ENCODE assay signal across 31 cellular contexts in the genomic region with DNA sequence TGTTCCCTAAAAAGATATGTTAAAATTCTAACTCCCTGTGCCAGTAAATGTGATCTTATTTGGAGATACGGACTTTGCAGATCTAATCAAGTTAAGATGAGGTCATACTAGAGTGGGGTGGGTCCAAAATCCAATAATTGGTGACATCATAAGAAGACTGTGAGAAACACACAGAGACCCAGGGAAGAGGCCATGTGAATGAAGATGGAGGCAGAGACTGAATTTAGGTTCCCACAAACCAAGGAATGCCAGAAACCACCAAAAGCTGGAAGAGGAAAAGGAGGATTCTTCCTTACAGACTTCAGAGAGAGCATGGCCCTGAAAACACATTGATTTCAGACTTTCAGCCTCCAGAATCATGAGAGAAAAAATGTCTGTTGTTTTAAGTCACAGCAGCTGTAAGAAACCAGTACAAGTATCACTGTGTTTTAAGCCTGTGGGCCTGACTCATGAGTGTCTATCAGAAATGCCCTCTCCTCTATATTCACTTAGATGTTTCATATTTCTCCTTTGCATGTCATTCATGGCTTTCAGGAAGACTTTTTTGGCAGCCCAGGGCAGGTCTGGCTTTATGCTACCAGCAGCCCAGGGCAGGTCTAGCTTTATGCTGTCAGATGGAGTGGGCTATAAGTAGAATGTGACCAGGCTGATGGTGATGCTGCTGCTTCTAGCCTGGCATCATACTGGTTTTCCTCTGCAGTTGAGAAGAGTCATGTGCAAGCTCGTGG.
DNase-seq lines count a peak whose midpoint lies in the region; ATAC-seq, FAIRE-seq and TF ChIP-seq lines count a peak whose summit lies in the region.
"Had no signal": no experiment of that assay in that cellular context is flagged by ENCODE, and none has a peak within 500 bp of the region (broad histone marks: within the 10 kb centered on the region; RNA-seq: fewer than 3 reads in every experiment).

No MANE protein-coding gene starts in this region.

- intact Hi-C loops in CD8-positive, alpha-beta T cell (cut with DNase I, micrococcal nuclease): no loop called here

- no peak for ATAC-seq in CD8-positive, alpha-beta T cell
- ATAC-seq in HG02970 (IDR thresholded peaks at IDR 0.05; ENCODE audit: low FRiP score, unreplicated experiment) (no peak), HG02852 (IDR thresholded peaks at IDR 0.05; ENCODE audit: unreplicated experiment) (no peak)
- ATAC-seq: activated CD8-positive, alpha-beta T cell treated with anti-CD3 and anti-CD28 coated beads for 36 hours; activated naive CD4-positive, alpha-beta T cell treated with anti-CD3 and anti-CD28 coated beads, Interleukin-2, amount 50 U/mL, for 72 hours; activated T-helper 17 cell treated with anti-CD3 and anti-CD28 coated beads, Interleukin-2, amount 50 U/mL, for 72 hours; esophagus mucosa; naive thymus-derived CD8-positive, alpha-beta T cell had no signal

- no peak overlapping the region for H3K4me3 Mint-ChIP-seq in progenitor cell of endocrine pancreas (ENCODE audit: low read depth)
- H3K4me3 Mint-ChIP-seq in CD8-positive, alpha-beta T cell: no peak overlapping the region
- H3K4me3 Mint-ChIP-seq: activated CD8-positive, alpha-beta T cell treated with anti-CD3 and anti-CD28 coated beads for 36 hours; activated T-helper 17 cell treated with anti-CD3 and anti-CD28 coated beads, Interleukin-2, amount 50 U/mL, for 72 hours; CD4-positive, alpha-beta T cell; immature natural killer cell; mesothelial cell of epicardium; naive thymus-derived CD8-positive, alpha-beta T cell had no signal

- H3K9me3 Mint-ChIP-seq in progenitor cell of endocrine pancreas (ENCODE audit: low read depth): no peaks in the 10 kb centered on the region
- no peaks in the 10 kb centered on the region for H3K9me3 Mint-ChIP-seq in CD8-positive, alpha-beta T cell
- H3K9me3 Mint-ChIP-seq: activated CD8-positive, alpha-beta T cell treated with anti-CD3 and anti-CD28 coated beads for 36 hours; activated naive CD4-positive, alpha-beta T cell treated with anti-CD3 and anti-CD28 coated beads, Interleukin-2, amount 50 U/mL, for 72 hours; activated T-helper 17 cell treated with anti-CD3 and anti-CD28 coated beads, Interleukin-2, amount 50 U/mL, for 72 hours; CD4-positive, alpha-beta T cell; immature natural killer cell; naive thymus-derived CD8-positive, alpha-beta T cell had no signal

- H3K27me3 Mint-ChIP-seq in progenitor cell of endocrine pancreas: no peaks in the 10 kb centered on the region
- no peaks in the 10 kb centered on the region for H3K27me3 Mint-ChIP-seq in CD8-positive, alpha-beta T cell (ENCODE audit: low read depth)
- H3K27me3 Mint-ChIP-seq: activated CD8-positive, alpha-beta T cell treated with anti-CD3 and anti-CD28 coated beads for 36 hours; activated T-helper 17 cell treated with anti-CD3 and anti-CD28 coated beads, Interleukin-2, amount 50 U/mL, for 72 hours; CD4-positive, alpha-beta T cell; naive thymus-derived CD8-positive, alpha-beta T cell had no signal

- peaks cover 1% of the 10 kb centered on the region for H3K4me1 Mint-ChIP-seq in progenitor cell of endocrine pancreas (ENCODE audit: low read depth)
- H3K4me1 Mint-ChIP-seq in CD8-positive, alpha-beta T cell (ENCODE audit: low read depth): no peaks in the 10 kb centered on the region
- H3K4me1 Mint-ChIP-seq: activated T-helper 17 cell treated with anti-CD3 and anti-CD28 coated beads, Interleukin-2, amount 50 U/mL, for 72 hours; immature natural killer cell; naive thymus-derived CD8-positive, alpha-beta T cell had no signal

- POLR2A ChIA-PET in CD8-positive, alpha-beta T cell (lab: Charles Lee): no interaction called here

- peak; percentile 40 for DNase-seq in NCI-H1694 treated with DMSO at 0.1 percent for 48 hours (lab: John Stamatoyannopoulos, UW)
- DNase-seq in NCI-H1694 (lab: John Stamatoyannopoulos, UW): no peak
- DNase-seq in RCC 7860 (ENCODE audit: low spot score): peak; percentile 14
- DNase-seq in fibroblast of peridontal ligament (ENCODE audit: extremely low read depth): peak; percentile 22
- DNase-seq in progenitor cell of endocrine pancreas (ENCODE audit: low spot score, unreplicated experiment): no peak
- DNase-seq in CD8-positive, alpha-beta T cell: no peak
- DNase-seq: activated CD4-positive, alpha-beta T cell treated with anti-CD3 and anti-CD28 coated beads for 1 hour; activated CD8-positive, alpha-beta T cell treated with anti-CD3 and anti-CD28 coated beads for 36 hours; CD4-positive, alpha-beta T cell; cortex of kidney; gastrocnemius medialis; immature natural killer cell; left ventricle myocardium inferior; naive thymus-derived CD8-positive, alpha-beta T cell; NCI-H1048; NCI-H748 treated with DMSO at 0.1 percent for 48 hours; ovary; stimulated activated CD4-positive, alpha-beta T cell treated with anti-CD3 and anti-CD28 coated beads, Interleukin-12 subunit alpha, Interleukin-12 subunit beta, amount 100 ng/mL, for 4 hours; stimulated activated CD4-positive, alpha-beta T cell treated with anti-CD3 and anti-CD28 coated beads, Interleukin-4, amount 100 ng/mL, for 1 hour; T-helper 2 cell had no signal

- peaks cover 6% of the 10 kb centered on the region for H3K36me3 Mint-ChIP-seq in progenitor cell of endocrine pancreas (ENCODE audit: insufficient read depth)
- peaks cover 2% of the 10 kb centered on the region for H3K36me3 Mint-ChIP-seq in CD8-positive, alpha-beta T cell
- H3K36me3 Mint-ChIP-seq: activated naive CD4-positive, alpha-beta T cell treated with anti-CD3 and anti-CD28 coated beads, Interleukin-2, amount 50 U/mL, for 72 hours had no signal

- H3K27ac Mint-ChIP-seq in progenitor cell of endocrine pancreas: peak overlapping the region; percentile 9
- H3K27ac Mint-ChIP-seq in CD8-positive, alpha-beta T cell: no peak overlapping the region
- H3K27ac Mint-ChIP-seq: activated CD8-positive, alpha-beta T cell treated with anti-CD3 and anti-CD28 coated beads for 36 hours; activated naive CD4-positive, alpha-beta T cell treated with anti-CD3 and anti-CD28 coated beads, Interleukin-2, amount 50 U/mL, for 72 hours; activated T-helper 17 cell treated with anti-CD3 and anti-CD28 coated beads, Interleukin-2, amount 50 U/mL, for 72 hours; CD4-positive, alpha-beta T cell; mesothelial cell of epicardium; naive thymus-derived CD8-positive, alpha-beta T cell had no signal

- TF ChIP-seq CTCF in progenitor cell of endocrine pancreas (IDR thresholded peaks at IDR 0.05; ENCODE audit: unreplicated experiment): no peak
- TF ChIP-seq CTCF in CD8-positive, alpha-beta T cell (IDR thresholded peaks at IDR 0.05): no peak

- CTCF ChIA-PET in CD8-positive, alpha-beta T cell (lab: Charles Lee): no interaction called here

- H3K27ac ChIP-seq in CD8-positive, alpha-beta T cell (ENCODE audit: low read depth, low read length): no peak overlapping the region
- H3K27ac ChIP-seq: 22Rv1, gastrocnemius medialis, hepatocyte, left ventricle myocardium inferior, ovary, RWPE1, suprapubic skin had no signal

- H3K4me3 ChIP-seq in CD8-positive, alpha-beta T cell (ENCODE audit: low read depth, low read length): no peak overlapping the region
- H3K4me3 ChIP-seq: gastrocnemius medialis, hepatocyte, left ventricle myocardium inferior, ovary, suprapubic skin had no signal

- H3K27me3 ChIP-seq in CD8-positive, alpha-beta T cell (ENCODE audit: insufficient read depth, low read length): no peaks in the 10 kb centered on the region
- H3K27me3 ChIP-seq: gastrocnemius medialis, hepatocyte, ovary, suprapubic skin had no signal

- FAIRE-seq in RCC 7860 (lab: Jason Lieb, UNC): no peak
- FAIRE-seq: urothelium cell line had no signal

- no peaks in the 10 kb centered on the region for H3K36me3 ChIP-seq in CD8-positive, alpha-beta T cell (ENCODE audit: insufficient read depth, low read length)
- H3K36me3 ChIP-seq: gastrocnemius medialis, left ventricle myocardium inferior, ovary had no signal

- H3K4me1 ChIP-seq in CD8-positive, alpha-beta T cell (ENCODE audit: insufficient read depth, low read length): no peaks in the 10 kb centered on the region
- H3K4me1 ChIP-seq: gastrocnemius medialis, suprapubic skin had no signal

- no peaks in the 10 kb centered on the region for H3K9me3 ChIP-seq in CD8-positive, alpha-beta T cell (ENCODE audit: low read length)
- H3K9me3 ChIP-seq: gastrocnemius medialis, left ventricle myocardium inferior, ovary, suprapubic skin had no signal

Comparison
In these comparisons a context has a peak if more than half of its experiments do, and no peak if none do; other contexts are left out.
1. DNase-seq: peak in NCI-H1694 treated with DMSO at 0.1 percent for 48 hours (single experiment), RCC 7860 (single experiment) and fibroblast of peridontal ligament (single experiment); none in NCI-H1694 (single experiment), progenitor cell of endocrine pancreas (single experiment) and CD8-positive, alpha-beta T cell (0 of 7).